15 cellular contexts compared by ENCODE assay signal in genomic region chr7:21671859-21672258, GRCh38.
DNase-seq lines count a peak whose midpoint lies in the region; ATAC-seq, FAIRE-seq and TF ChIP-seq lines count a peak whose summit lies in the region.
"Had no signal": no experiment of that assay in that cellular context is flagged by ENCODE, and none has a peak within 500 bp of the region (broad histone marks: within the 10 kb centered on the region; RNA-seq: fewer than 3 reads in every experiment).

No MANE protein-coding gene starts in this region.

- ATAC-seq in activated CD4-positive, alpha-beta T cell treated with anti-CD3 and anti-CD28 coated beads for 36 hours, result peak; percentile 60
- ATAC-seq in GM21528 (IDR thresholded peaks at IDR 0.05; ENCODE audit: low FRiP score, unreplicated experiment) (peak; percentile 76), HG03342 (IDR thresholded peaks at IDR 0.05; ENCODE audit: unreplicated experiment) (peak; percentile 82), GM12878 (peak; percentile 73), HG03439 (IDR thresholded peaks at IDR 0.05; ENCODE audit: unreplicated experiment) (no peak)

- no peak for TF ChIP-seq CTCF in GM12878 (IDR thresholded peaks at IDR 0.05 in 2 of 3, conservative IDR thresholded peaks at IDR 0.05 in 1 of 3; ENCODE audit: control insufficient read depth in 2 of 3, extremely low read depth in 1 of 3, insufficient read depth in 1 of 3, low read depth in 3 of 3, low read length in 3 of 3)
- TF ChIP-seq CTCF in type B pancreatic cell (conservative IDR thresholded peaks at IDR 0.05), result no peak

- peak; percentile 6 for DNase-seq in activated CD4-positive, alpha-beta T cell treated with anti-CD3 and anti-CD28 coated beads for 36 hours
- no peak for DNase-seq in activated CD4-positive, alpha-beta T cell treated with anti-CD3 and anti-CD28 coated beads, Interleukin-2, amount 50 U/mL, for 48 hours
- DNase-seq in GM12878 (ENCODE audit: low read depth, low spot score) (peak; percentile 15), type B pancreatic cell (ENCODE audit: extremely low spot score, unreplicated experiment) (no peak)
- no peak for DNase-seq in stimulated activated CD4-positive, alpha-beta T cell treated with anti-CD3 and anti-CD28 coated beads, Interleukin-1b, Interleukin-23, amount 100 ng/mL, for 48 hours
- DNase-seq: 8988T; activated CD4-positive, alpha-beta T cell treated with anti-CD3 and anti-CD28 coated beads for 48 hours; activated naive CD8-positive, alpha-beta T cell treated with anti-CD3 and anti-CD28 coated beads, Interleukin-2, amount 10 ng/mL, durations not matched to agents 7 days and 5 days; Right ventricle myocardium superior had no signal

- peak; percentile 71 for FAIRE-seq in GM12878 (lab: Jason Lieb, UNC)
- FAIRE-seq: colon, D721Med had no signal

- RAD21 ChIA-PET in GM12878 (lab: Charles Lee; ENCODE audit: unreplicated experiment), result interaction anchor here (0.9 kb wide), 1 partner anchor 96 kb away, joined by 3 read pairs; no protein-coding TSS in a partner anchor

- intact Hi-C loops in activated CD4-positive, alpha-beta T cell treated with anti-CD3 and anti-CD28 coated beads for 36 hours (cut with DNase I, micrococcal nuclease), result no loop called here
- intact Hi-C loops in GM12878 (cut with micrococcal nuclease; ENCODE audit: unreplicated experiment), result no loop called here

- TF ChIP-seq RAD21 in GM12878 (IDR thresholded peaks at IDR 0.05; ENCODE audit: insufficient read depth, low read depth, low read length), result no peak

- no peaks in the 10 kb centered on the region for H3K9me3 ChIP-seq in GM12878 (replicated peaks; ENCODE audit: control insufficient read depth, insufficient read depth, low read length)

- H4K20me1 ChIP-seq in GM12878 (ENCODE audit: control insufficient read depth, insufficient read depth), result no peaks in the 10 kb centered on the region

- no peaks in the 10 kb centered on the region for H3K27me3 Mint-ChIP-seq in activated CD4-positive, alpha-beta T cell treated with anti-CD3 and anti-CD28 coated beads for 36 hours
- H3K27me3 Mint-ChIP-seq in type B pancreatic cell, result no peaks in the 10 kb centered on the region
- H3K27me3 Mint-ChIP-seq: activated naive CD8-positive, alpha-beta T cell treated with anti-CD3 and anti-CD28 coated beads, Interleukin-2, amount 10 ng/mL, durations not matched to agents 7 days and 5 days had no signal

- TF ChIP-seq EP300 in GM12878 (IDR thresholded peaks at IDR 0.05; ENCODE audit: borderline replicate concordance in 1 of 2, control insufficient read depth in 1 of 2, low read depth in 2 of 2, low read length in 2 of 2), result no peak

- in situ Hi-C loops in GM12878 (cut with MboI), result no loop called here

- no TSS peak for BruUV-seq in GM12878 (replicated peaks; lab: Mats Ljungman, UMichigan)

- 0% methylated on average over 3 of the region's 3 CpGs for WGBS in GM12878 (ENCODE audit: insufficient coverage, insufficient replicate concordance, low lambda C conversion rate, missing lambda C conversion rate)

- CTCF ChIA-PET in activated CD4-positive, alpha-beta T cell treated with anti-CD3 and anti-CD28 coated beads for 36 hours (lab: Charles Lee), result interaction anchor here (0.7 kb wide), 1 partner anchor 95 kb away, joined by 3 read pairs; no protein-coding TSS in a partner anchor
- CTCF ChIA-PET in GM12878 (lab: Yijun Ruan, JAX), result interaction anchor here (0.7 kb wide), 1 partner anchor 13 kb away, joined by 4 read pairs; no protein-coding TSS in a partner anchor

- POLR2A ChIA-PET in activated CD4-positive, alpha-beta T cell treated with anti-CD3 and anti-CD28 coated beads for 36 hours (lab: Charles Lee), result no interaction called here
- POLR2A ChIA-PET in GM12878 (lab: Charles Lee), result no interaction called here

- H3K27ac Mint-ChIP-seq in activated CD4-positive, alpha-beta T cell treated with anti-CD3 and anti-CD28 coated beads for 36 hours, result no peak overlapping the region
- no peak overlapping the region for H3K27ac Mint-ChIP-seq in type B pancreatic cell
- H3K27ac Mint-ChIP-seq: activated naive CD8-positive, alpha-beta T cell treated with anti-CD3 and anti-CD28 coated beads, Interleukin-2, amount 10 ng/mL, durations not matched to agents 7 days and 5 days; nephron had no signal

- TF ChIP-seq POLR2A in GM12878 (IDR thresholded peaks at IDR 0.05; ENCODE audit: low read depth, low read length), result no peak

- H3K4me3 Mint-ChIP-seq in activated CD4-positive, alpha-beta T cell treated with anti-CD3 and anti-CD28 coated beads for 36 hours, result no peak overlapping the region
- no peak overlapping the region for H3K4me3 Mint-ChIP-seq in type B pancreatic cell
- H3K4me3 Mint-ChIP-seq: activated naive CD8-positive, alpha-beta T cell treated with anti-CD3 and anti-CD28 coated beads, Interleukin-2, amount 10 ng/mL, durations not matched to agents 7 days and 5 days; nephron had no signal

- no peaks in the 10 kb centered on the region for H3K36me3 ChIP-seq in GM12878 (ENCODE audit: control insufficient read depth in 2 of 2, insufficient read depth in 2 of 2, low read length in 1 of 2)

- no peaks in the 10 kb centered on the region for H3K79me2 ChIP-seq in GM12878 (ENCODE audit: control insufficient read depth, insufficient read depth, low read length)

- no peak overlapping the region for H3K9ac ChIP-seq in GM12878 (ENCODE audit: control insufficient read depth, insufficient read depth, low read length)

- H3K4me2 ChIP-seq in GM12878 (ENCODE audit: control insufficient read depth, insufficient read depth), result no peak overlapping the region; the same call in 1 of the 2 replicates

- peaks cover 7% of the 10 kb centered on the region; the same call in 1 of the 2 replicates for H3K4me1 ChIP-seq in GM12878 (ENCODE audit: control insufficient read depth, insufficient read depth, low read length)

- no peaks in the 10 kb centered on the region for H3K9me3 Mint-ChIP-seq in activated CD4-positive, alpha-beta T cell treated with anti-CD3 and anti-CD28 coated beads for 36 hours (ENCODE audit: low read depth)
- no peaks in the 10 kb centered on the region for H3K9me3 Mint-ChIP-seq in type B pancreatic cell
- H3K9me3 Mint-ChIP-seq: activated naive CD8-positive, alpha-beta T cell treated with anti-CD3 and anti-CD28 coated beads, Interleukin-2, amount 10 ng/mL, durations not matched to agents 7 days and 5 days; nephron had no signal

- H3K27me3 ChIP-seq in GM12878 (replicated peaks in 1 of 2; ENCODE audit: control insufficient read depth in 2 of 2, insufficient read depth in 2 of 2, low read length in 1 of 2), result no peaks in the 10 kb centered on the region

- no peak overlapping the region for H3K27ac ChIP-seq in GM12878 (ENCODE audit: control insufficient read depth, insufficient read depth)

- H3K36me3 Mint-ChIP-seq in activated CD4-positive, alpha-beta T cell treated with anti-CD3 and anti-CD28 coated beads for 36 hours (ENCODE audit: low read depth), result no peaks in the 10 kb centered on the region
- H3K36me3 Mint-ChIP-seq in type B pancreatic cell, result no peaks in the 10 kb centered on the region
- H3K36me3 Mint-ChIP-seq: activated naive CD8-positive, alpha-beta T cell treated with anti-CD3 and anti-CD28 coated beads, Interleukin-2, amount 10 ng/mL, durations not matched to agents 7 days and 5 days had no signal

- SMC1A ChIA-PET in GM12878 (lab: Charles Lee; ENCODE audit: uncharacterized antibody, unreplicated experiment), result interaction anchor here (0.6 kb wide), 1 partner anchor 30 kb away, joined by 3 read pairs; no protein-coding TSS in a partner anchor

- no peak overlapping the region for H2AFZ ChIP-seq in GM12878 (ENCODE audit: control insufficient read depth, low read depth, low read length)

- peaks cover 4% of the 10 kb centered on the region for H3K4me1 Mint-ChIP-seq in activated CD4-positive, alpha-beta T cell treated with anti-CD3 and anti-CD28 coated beads for 36 hours
- H3K4me1 Mint-ChIP-seq in type B pancreatic cell (ENCODE audit: unreplicated experiment), result no peaks in the 10 kb centered on the region
- H3K4me1 Mint-ChIP-seq: nephron had no signal

- H3K4me3 ChIP-seq in GM12878, result no peak overlapping the region

TF ChIP-seq in GM12878, 131 proteins besides CTCF, POLR2A, EP300 and RAD21 (continues in another document):
- TF ChIP-seq NFIC (IDR thresholded peaks at IDR 0.05; ENCODE audit: low read depth, low read length) (peak; percentile 69; the same call in 1 of the 2 replicates), IKZF1 (conservative IDR thresholded peaks at IDR 0.05) (peak; percentile 39; the same call in 1 of the 2 replicates), DPF2 (IDR thresholded peaks at IDR 0.05) (no peak), CREB1 (IDR thresholded peaks at IDR 0.05; ENCODE audit: low read depth) (no peak), ZNF274 (IDR thresholded peaks at IDR 0.05; ENCODE audit: insufficient read depth, insufficient read length) (no peak), ETV6 (conservative IDR thresholded peaks at IDR 0.05 in 1 of 2, IDR thresholded peaks at IDR 0.05 in 1 of 2; ENCODE audit: borderline replicate concordance in 1 of 2, low read depth in 1 of 2) (peak in 1 of 2 experiments; percentile 98; a peak in 2 of 4 replicates), KDM1A (IDR thresholded peaks at IDR 0.05; ENCODE audit: borderline replicate concordance) (no peak), ZNF24 (IDR thresholded peaks at IDR 0.05) (no peak), MYB (IDR thresholded peaks at IDR 0.05; ENCODE audit: borderline replicate concordance, low read depth, low read length) (no peak), TCF7 (IDR thresholded peaks at IDR 0.05; ENCODE audit: borderline replicate concordance) (peak; percentile 28; the same call in 1 of the 2 replicates), EED (IDR thresholded peaks at IDR 0.05; ENCODE audit: low read depth) (peak; percentile 72), ATF2 (IDR thresholded peaks at IDR 0.05; ENCODE audit: low read length) (0 out of 2 replicates have a peak, but pooled peaks have one; percentile 20), FOXM1 (IDR thresholded peaks at IDR 0.05; ENCODE audit: low read depth, low read length) (peak; percentile 44; the same call in 1 of the 2 replicates), IRF4 (IDR thresholded peaks at IDR 0.05; ENCODE audit: low read depth, low read length) (peak; percentile 49; the same call in 1 of the 2 replicates), GABPA (IDR thresholded peaks at IDR 0.05; ENCODE audit: low read depth) (0 out of 2 replicates have a peak, but pooled peaks have one; percentile 39)

Comparison
In these comparisons a context has a peak if more than half of its experiments do, and no peak if none do; other contexts are left out.
1. DNase-seq: peak in activated CD4-positive, alpha-beta T cell treated with anti-CD3 and anti-CD28 coated beads for 36 hours (single experiment) and GM12878 (single experiment); none in activated CD4-positive, alpha-beta T cell treated with anti-CD3 and anti-CD28 coated beads, Interleukin-2, amount 50 U/mL, for 48 hours (0 of 2), stimulated activated CD4-positive, alpha-beta T cell treated with anti-CD3 and anti-CD28 coated beads, Interleukin-1b, Interleukin-23, amount 100 ng/mL, for 48 hours (single experiment) and type B pancreatic cell (single experiment).